In the genomic region with DNA sequence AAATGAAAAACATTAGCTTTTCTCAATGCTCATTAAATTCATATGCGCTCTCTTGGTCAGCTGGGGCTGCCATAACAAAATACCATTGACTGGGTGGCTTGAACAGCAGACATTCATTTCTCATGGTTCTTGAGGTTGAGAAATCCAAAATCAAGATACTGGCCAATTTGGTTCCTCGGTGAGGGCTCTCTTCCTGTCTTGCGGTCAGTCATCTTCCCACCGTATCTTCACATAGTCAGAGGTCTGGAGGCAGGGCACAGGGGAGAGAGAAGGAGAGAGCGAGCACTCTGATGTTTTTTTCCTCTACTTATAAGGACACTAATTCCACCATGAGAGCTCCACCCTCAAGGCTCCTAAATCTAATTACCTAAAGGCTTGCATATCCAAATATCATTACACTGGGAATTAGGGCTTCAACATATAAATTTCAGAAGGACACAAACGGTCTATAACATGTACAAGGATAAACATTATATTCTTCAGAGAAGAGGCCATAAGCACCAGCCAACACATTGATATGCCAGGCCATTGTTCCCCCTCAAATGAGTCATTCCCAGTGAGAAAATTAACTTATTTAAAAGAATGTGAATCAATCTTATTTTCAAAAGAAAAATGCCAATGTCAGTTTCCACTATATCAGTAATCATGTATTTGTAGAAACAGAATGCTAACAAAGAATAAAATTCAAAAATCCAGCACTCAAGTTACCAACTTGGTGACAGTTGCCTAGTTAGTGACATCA, we compare ENCODE assay signal across 35 cellular contexts.
"Had no signal": no experiment of that assay in that cellular context is flagged by ENCODE, and none has a peak within 500 bp of the region (broad histone marks: within the 10 kb centered on the region; RNA-seq: fewer than 3 reads in every experiment).

No MANE protein-coding gene starts in this region.

- H3K79me2 ChIP-seq: hepatocyte, parathyroid adenoma had no signal

- H3K4me2 ChIP-seq: hepatocyte had no signal

- H3K4me1 Mint-ChIP-seq: nephron progenitor cell had no signal

- H3K36me3 ChIP-seq: breast epithelium, gastrocnemius medialis, right atrium auricular region, transverse colon had no signal

- H3K4me3 ChIP-seq: breast epithelium, gastrocnemius medialis, hepatocyte, psoas muscle, right atrium auricular region, testis, transverse colon had no signal

- H3K27ac Mint-ChIP-seq: activated CD4-positive, alpha-beta memory T cell treated with anti-CD3 and anti-CD28 coated beads for 36 hours; activated CD4-positive, alpha-beta T cell treated with anti-CD3 and anti-CD28 coated beads, Interleukin-2, amount 10 ng/mL, durations not matched to agents 24 days and 14 days; activated naive CD4-positive, alpha-beta T cell treated with anti-CD3 and anti-CD28 coated beads, Interleukin-2, amount 10 ng/mL, durations not matched to agents 7 days and 5 days; activated T-helper 1 cell treated with anti-CD3 and anti-CD28 coated beads, Interleukin-12 subunit alpha, Interleukin-12 subunit beta, Interleukin-2, Interleukin-4 antibody, amounts not matched to agents 30 ng/mL and 10 ng/mL and 1 ng/mL, durations not matched to agents 14 hours and 24 hours and 36 hours; dendritic cell treated with granulocyte-macrophage colony-stimulating factor and Interleukin-4, amounts not matched to agents 40 ng/mL and 50 ng/mL, for 4 days; mesothelial cell of epicardium; nephron progenitor cell; T-helper 17 cell had no signal

- H3K9me3 ChIP-seq: breast epithelium, gastrocnemius medialis, psoas muscle, right atrium auricular region, testis, transverse colon had no signal

- H3K4me3 Mint-ChIP-seq: activated CD4-positive, alpha-beta memory T cell treated with anti-CD3 and anti-CD28 coated beads for 36 hours; activated CD4-positive, alpha-beta T cell treated with anti-CD3 and anti-CD28 coated beads, Interleukin-2, amount 10 ng/mL, durations not matched to agents 24 days and 14 days; activated naive CD4-positive, alpha-beta T cell treated with anti-CD3 and anti-CD28 coated beads, Interleukin-2, amount 10 ng/mL, durations not matched to agents 7 days and 5 days; activated T-helper 1 cell treated with anti-CD3 and anti-CD28 coated beads, Interleukin-12 subunit alpha, Interleukin-12 subunit beta, Interleukin-2, Interleukin-4 antibody, amounts not matched to agents 30 ng/mL and 10 ng/mL and 1 ng/mL, durations not matched to agents 14 hours and 24 hours and 36 hours; dendritic cell treated with granulocyte-macrophage colony-stimulating factor and Interleukin-4, amounts not matched to agents 40 ng/mL and 50 ng/mL, for 4 days; mesothelial cell of epicardium; nephron progenitor cell; T-helper 17 cell had no signal

- DNase-seq: activated CD4-positive, alpha-beta memory T cell treated with anti-CD3 and anti-CD28 coated beads for 36 hours; activated CD4-positive, alpha-beta T cell treated with anti-CD3 and anti-CD28 coated beads, Interleukin-2, amount 10 ng/mL, durations not matched to agents 24 days and 14 days; activated CD4-positive, CD25-positive, alpha-beta regulatory T cell treated with anti-CD3 and anti-CD28 coated beads, Interleukin-2, amount 50 U/mL, for 72 hours; activated CD8-positive, alpha-beta memory T cell treated with anti-CD3 and anti-CD28 coated beads, Interleukin-2, amount 50 U/mL, for 4 hours; activated effector memory CD4-positive, alpha-beta T cell treated with anti-CD3 and anti-CD28 coated beads, Interleukin-2, amount 50 U/mL, for 16 hours; activated naive CD4-positive, alpha-beta T cell treated with anti-CD3 and anti-CD28 coated beads, Interleukin-2, amount 10 ng/mL, durations not matched to agents 7 days and 5 days; activated T-cell treated with anti-CD3 and anti-CD28 coated beads, Interleukin-2, amount 50 U/mL, for 1 hour; amniotic stem cell; central memory CD4-positive, alpha-beta T cell; effector CD4-positive, alpha-beta T cell; gastrocnemius medialis; glutamatergic neuron; left cardiac atrium; left ventricle myocardium superior; naive B cell; nephron progenitor cell; nucleus accumbens; psoas muscle; stimulated activated CD4-positive, alpha-beta T cell treated with anti-CD3 and anti-CD28 coated beads, Interleukin-15, amount 100 ng/mL, for 24 hours; stimulated activated CD4-positive, alpha-beta T cell treated with anti-CD3 and anti-CD28 coated beads, Interleukin-2, amount 100 ng/mL, for 24 hours; stimulated activated naive CD8-positive, alpha-beta T cell treated with anti-CD3 and anti-CD28 coated beads, Interleukin-15, Interleukin-2, amounts not matched to agents 100 U/mL and 50 U/mL, for 24 hours; T-helper 17 cell; T1000; testis; transverse colon had no signal

- H3K27me3 Mint-ChIP-seq: activated CD4-positive, alpha-beta memory T cell treated with anti-CD3 and anti-CD28 coated beads for 36 hours; activated CD4-positive, alpha-beta T cell treated with anti-CD3 and anti-CD28 coated beads, Interleukin-2, amount 10 ng/mL, durations not matched to agents 24 days and 14 days; activated naive CD4-positive, alpha-beta T cell treated with anti-CD3 and anti-CD28 coated beads, Interleukin-2, amount 10 ng/mL, durations not matched to agents 7 days and 5 days; dendritic cell treated with granulocyte-macrophage colony-stimulating factor and Interleukin-4, amounts not matched to agents 40 ng/mL and 50 ng/mL, for 4 days; naive B cell; T-helper 17 cell had no signal

- H3K4me1 ChIP-seq: breast epithelium, gastrocnemius medialis, parathyroid adenoma, psoas muscle, testis, transverse colon had no signal

- ATAC-seq: gastrocnemius medialis; left cardiac atrium; psoas muscle; stimulated activated naive CD8-positive, alpha-beta T cell treated with anti-CD3 and anti-CD28 coated beads, Interleukin-15, Interleukin-2, amounts not matched to agents 100 U/mL and 50 U/mL, for 24 hours; T-helper 17 cell had no signal

- H2AFZ ChIP-seq: hepatocyte, parathyroid adenoma had no signal

- H3K27ac ChIP-seq: breast epithelium, gastrocnemius medialis, hepatocyte, parathyroid adenoma, psoas muscle, right atrium auricular region, testis, transverse colon had no signal

- FAIRE-seq: endometrium, keratinocyte, urothelium cell line had no signal

- H3K27me3 ChIP-seq: breast epithelium, gastrocnemius medialis, hepatocyte, right atrium auricular region, testis, transverse colon had no signal

- H3K9ac ChIP-seq: parathyroid adenoma had no signal
